ENCODE assay signal across 21 cellular contexts in the genomic region with DNA sequence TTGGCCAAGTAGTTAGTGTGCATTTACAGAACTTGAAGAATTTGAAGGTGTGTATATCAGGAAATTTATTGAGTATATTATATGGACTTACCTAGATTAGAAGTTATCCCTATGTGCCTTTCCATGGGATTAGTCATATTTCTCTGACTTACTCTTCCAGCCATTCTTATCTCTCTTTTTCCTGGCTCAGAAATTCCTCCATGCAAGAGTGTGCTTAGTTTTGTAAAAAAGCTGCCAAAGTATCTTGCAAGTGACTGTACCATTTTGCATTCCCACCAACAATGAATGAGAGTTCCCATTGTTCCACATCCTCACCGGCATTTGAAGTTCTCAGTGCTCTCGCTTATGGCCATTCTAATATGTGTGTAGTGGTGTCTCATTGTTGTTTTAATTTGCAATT.
DNase-seq lines count a peak whose midpoint lies in the region; ATAC-seq, FAIRE-seq and TF ChIP-seq lines count a peak whose summit lies in the region.
"Had no signal": no experiment of that assay in that cellular context is flagged by ENCODE, and none has a peak within 500 bp of the region (broad histone marks: within the 10 kb centered on the region; RNA-seq: fewer than 3 reads in every experiment).

No MANE protein-coding gene starts in this region.

- H3K4me3 ChIP-seq in astrocyte (ENCODE audit: insufficient read depth, low read depth, low read length) (no peak overlapping the region), fibroblast of the aortic adventitia (ENCODE audit: low read depth, low read length) (no peak overlapping the region), adrenal gland (no peak overlapping the region)
- H3K4me3 ChIP-seq: A549; BLaER1 treated with 17β-estradiol and CSF1 and Interleukin-3, amounts not matched to agents 10 nM and 100 nM had no signal

- H2AFZ ChIP-seq in astrocyte (ENCODE audit: low read depth, low read length): no peak overlapping the region

- no peak for TF ChIP-seq CTCF in astrocyte (IDR thresholded peaks at IDR 0.05; ENCODE audit: insufficient read depth, low read depth, low read length)
- no peak for TF ChIP-seq CTCF in fibroblast of the aortic adventitia (IDR thresholded peaks at IDR 0.05; ENCODE audit: insufficient read depth, low read length)
- TF ChIP-seq CTCF in adrenal gland (IDR thresholded peaks at IDR 0.05): no peak

- H3K4me1 ChIP-seq in astrocyte (ENCODE audit: insufficient read depth, low read length) (no peaks in the 10 kb centered on the region), adrenal gland (replicated peaks in 1 of 2) (no peaks in the 10 kb centered on the region)
- H3K4me1 ChIP-seq: A549; BLaER1 treated with 17β-estradiol and CSF1 and Interleukin-3, amounts not matched to agents 10 nM and 100 nM; Caco-2 had no signal

- no peak for FAIRE-seq in astrocyte (lab: Jason Lieb, UNC)
- FAIRE-seq: A549, D721Med, G401.6, GM12891, GM18507 had no signal

- no peaks in the 10 kb centered on the region for H3K36me3 Mint-ChIP-seq in astrocyte (ENCODE audit: low read depth, unreplicated experiment)
- H3K36me3 Mint-ChIP-seq: CD8-positive, alpha-beta T cell had no signal

- no peak for TF ChIP-seq POLR2A in adrenal gland (IDR thresholded peaks at IDR 0.05)

- WGBS in adrenal gland, 4 donors: 88 to 97% (median 93%) methylated on average over 2 of the region's 2 CpGs

- no peak overlapping the region for H3K9ac ChIP-seq in astrocyte (ENCODE audit: low read length)
- H3K9ac ChIP-seq: BLaER1 treated with 17β-estradiol and CSF1 and Interleukin-3, amounts not matched to agents 10 nM and 100 nM had no signal

- ATAC-seq in HG02623 (IDR thresholded peaks at IDR 0.05; ENCODE audit: unreplicated experiment): no peak
- ATAC-seq: A549; CD8-positive, alpha-beta T cell had no signal

- no peak overlapping the region for H3K4me2 ChIP-seq in astrocyte (ENCODE audit: low read length)
- H3K4me2 ChIP-seq: A549; BLaER1 treated with 17β-estradiol and CSF1 and Interleukin-3, amounts not matched to agents 10 nM and 100 nM had no signal

- no peaks in the 10 kb centered on the region for H3K79me2 ChIP-seq in astrocyte (ENCODE audit: insufficient read depth, low read length)

- no peak overlapping the region for H3K27ac Mint-ChIP-seq in astrocyte (ENCODE audit: unreplicated experiment)
- H3K27ac Mint-ChIP-seq: B cell; CD4-positive, alpha-beta T cell; CD8-positive, alpha-beta T cell had no signal

- H3K4me3 Mint-ChIP-seq in astrocyte (ENCODE audit: unreplicated experiment): no peak overlapping the region
- H3K4me3 Mint-ChIP-seq: B cell; CD4-positive, alpha-beta T cell; CD8-positive, alpha-beta T cell had no signal

- peaks cover 3% of the 10 kb centered on the region for H3K9me3 Mint-ChIP-seq in astrocyte (ENCODE audit: unreplicated experiment)
- H3K9me3 Mint-ChIP-seq: CD4-positive, alpha-beta T cell had no signal

- no peaks in the 10 kb centered on the region for H3K4me1 Mint-ChIP-seq in astrocyte (ENCODE audit: low read depth, unreplicated experiment)
- H3K4me1 Mint-ChIP-seq: B cell had no signal

- H3K9me3 ChIP-seq in astrocyte (ENCODE audit: insufficient read depth, low read depth, low read length) (no peaks in the 10 kb centered on the region), adrenal gland (replicated peaks in 1 of 3) (no peaks in the 10 kb centered on the region)
- H3K9me3 ChIP-seq: A549; BLaER1 treated with 17β-estradiol and CSF1 and Interleukin-3, amounts not matched to agents 10 nM and 100 nM; Caco-2 had no signal

- H3K27me3 ChIP-seq in astrocyte (ENCODE audit: insufficient read depth, low read length) (peaks cover 20% of the 10 kb centered on the region), adrenal gland (no peaks in the 10 kb centered on the region)
- H3K27me3 ChIP-seq: BLaER1 treated with 17β-estradiol and CSF1 and Interleukin-3, amounts not matched to agents 10 nM and 100 nM had no signal

- intact Hi-C loops in adrenal gland (cut with DNase I): no loop called here

- peaks cover 8% of the 10 kb centered on the region for H3K27me3 Mint-ChIP-seq in astrocyte (ENCODE audit: low read depth, unreplicated experiment)

- peak; percentile 55 for DNase-seq in NCI-H226
- DNase-seq in astrocyte (ENCODE audit: low read depth): peak; percentile 5
- DNase-seq in fibroblast of the aortic adventitia (ENCODE audit: low read depth): peak; percentile 58
- DNase-seq in adrenal gland: no peak
- DNase-seq: AML-193; Caco-2; Calu3; CD4-positive, alpha-beta T cell; CD8-positive, alpha-beta T cell; DMS79 treated with DMSO at 0.1 percent for 48 hours; GF-D8 had no signal

- H3K27ac ChIP-seq in astrocyte (ENCODE audit: low read depth, low read length) (no peak overlapping the region), adrenal gland (no peak overlapping the region)
- H3K27ac ChIP-seq: 22Rv1; A549; BLaER1 treated with 17β-estradiol and CSF1 and Interleukin-3, amounts not matched to agents 10 nM and 100 nM; C4-2B had no signal

- H4K20me1 ChIP-seq in astrocyte (ENCODE audit: insufficient read depth, low read length): no peaks in the 10 kb centered on the region
- H4K20me1 ChIP-seq: BLaER1 treated with 17β-estradiol and CSF1 and Interleukin-3, amounts not matched to agents 10 nM and 100 nM had no signal

- H3K36me3 ChIP-seq in astrocyte (ENCODE audit: insufficient read depth, low read length) (no peaks in the 10 kb centered on the region), adrenal gland (replicated peaks in 1 of 2) (no peaks in the 10 kb centered on the region)
- H3K36me3 ChIP-seq: BLaER1 treated with 17β-estradiol and CSF1 and Interleukin-3, amounts not matched to agents 10 nM and 100 nM had no signal

Comparison
In these comparisons a context has a peak if more than half of its experiments do, and no peak if none do; other contexts are left out.
1. DNase-seq: peak in NCI-H226 (single experiment), astrocyte (single experiment) and fibroblast of the aortic adventitia (single experiment); none in adrenal gland (0 of 7).